ENCODE assay signal across 18 cellular contexts in the genomic region with DNA sequence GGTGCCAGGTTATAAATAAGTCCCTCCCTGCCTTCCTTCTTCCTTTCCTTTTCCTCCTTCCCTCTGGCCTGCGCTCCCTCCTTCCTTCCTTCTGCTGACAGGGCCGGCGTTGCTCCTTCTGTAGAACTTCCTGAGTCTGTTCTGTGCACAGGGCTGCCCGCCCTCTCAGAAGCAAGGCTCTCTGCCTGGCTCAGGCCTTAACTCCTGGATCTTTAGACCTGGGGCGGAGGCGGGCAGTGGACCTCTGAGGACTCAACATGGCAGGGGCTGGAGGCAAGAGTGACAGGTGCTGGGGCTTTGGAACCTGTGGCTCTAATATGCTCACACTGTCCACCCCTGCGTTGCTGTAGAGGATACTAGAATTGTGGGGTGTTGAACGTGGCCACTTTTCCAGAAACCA.
A peak's percentile ranks its signal among the peaks of the same experiment; 100 is the strongest.
DNase-seq lines count a peak whose midpoint lies in the region; ATAC-seq and TF ChIP-seq lines count a peak whose summit lies in the region.
"Had no signal": no experiment of that assay in that cellular context is flagged by ENCODE, and none has a peak within 500 bp of the region (broad histone marks: within the 10 kb centered on the region; RNA-seq: fewer than 3 reads in every experiment).

No MANE protein-coding gene starts in this region.

- peak overlapping the region; percentile 4 for H3K27ac ChIP-seq in psoas muscle
- H3K27ac ChIP-seq in CD8-positive, alpha-beta memory T cell (ENCODE audit: low read depth, low read length) = no peak overlapping the region
- H3K27ac ChIP-seq: BLaER1 treated with 17β-estradiol and CSF1 and Interleukin-3, amounts not matched to agents 10 nM and 100 nM; GM23248 had no signal

- no peak for TF ChIP-seq POLR2A in GM18505 (IDR thresholded peaks at IDR 0.05; ENCODE audit: borderline replicate concordance, extremely low read depth, insufficient read depth, insufficient read length)

- intact Hi-C loops in psoas muscle (cut with DNase I) = no loop called here

- no peaks in the 10 kb centered on the region for H3K27me3 ChIP-seq in psoas muscle (ENCODE audit: insufficient read depth in 3 of 3, low read length in 2 of 3)
- no peaks in the 10 kb centered on the region for H3K27me3 ChIP-seq in CD8-positive, alpha-beta memory T cell (ENCODE audit: insufficient read depth, low read length, poor library complexity, severe bottlenecking)
- H3K27me3 ChIP-seq: BLaER1 treated with 17β-estradiol and CSF1 and Interleukin-3, amounts not matched to agents 10 nM and 100 nM had no signal

- peak; percentile 26 for DNase-seq in UCSD-AML1 (lab: John Stamatoyannopoulos, UW; ENCODE audit: unreplicated experiment)
- DNase-seq in chondrocyte (ENCODE audit: low spot score) = peak; percentile 57
- DNase-seq in psoas muscle = no peak
- DNase-seq in CD8-positive, alpha-beta memory T cell = no peak
- DNase-seq in A172 (ENCODE audit: low spot score) = no peak
- DNase-seq: Calu3; CD4-positive, alpha-beta T cell; COR-L47; DMS53; DMS79 treated with DMSO at 0.1 percent for 48 hours; GF-D8; GM23248; H9 had no signal

- no peaks in the 10 kb centered on the region for H3K4me1 ChIP-seq in psoas muscle
- no peaks in the 10 kb centered on the region for H3K4me1 ChIP-seq in CD8-positive, alpha-beta memory T cell (ENCODE audit: insufficient read depth, low read length)

- WGBS in psoas muscle, 3 donors = 72 to 78% (median 74%) methylated on average over 8 of the region's 8 CpGs

- no peak overlapping the region for H3K27ac Mint-ChIP-seq in chondrocyte (ENCODE audit: unreplicated experiment)
- H3K27ac Mint-ChIP-seq in CD8-positive, alpha-beta memory T cell = peak overlapping the region in 1 of 8 donors; percentile 41
- H3K27ac Mint-ChIP-seq: B cell; CD4-positive, alpha-beta T cell had no signal

- H3K9me3 Mint-ChIP-seq in chondrocyte (ENCODE audit: low read depth) = no peaks in the 10 kb centered on the region
- H3K9me3 Mint-ChIP-seq in CD8-positive, alpha-beta memory T cell = no peaks in the 10 kb centered on the region
- H3K9me3 Mint-ChIP-seq: CD14-positive monocyte; CD4-positive, alpha-beta T cell; H9 had no signal

- H3K36me3 ChIP-seq in psoas muscle (ENCODE audit: insufficient read depth in 1 of 2, low read depth in 1 of 2) = no peaks in the 10 kb centered on the region
- no peaks in the 10 kb centered on the region for H3K36me3 ChIP-seq in CD8-positive, alpha-beta memory T cell (ENCODE audit: insufficient read depth, low read length)

- H3K36me3 Mint-ChIP-seq in chondrocyte (ENCODE audit: low read depth) = no peaks in the 10 kb centered on the region
- H3K36me3 Mint-ChIP-seq in CD8-positive, alpha-beta memory T cell = no peaks in the 10 kb centered on the region
- H3K36me3 Mint-ChIP-seq: CD14-positive monocyte had no signal

- no peak for ATAC-seq in psoas muscle
- no peak for ATAC-seq in GM18505 (IDR thresholded peaks at IDR 0.05; ENCODE audit: unreplicated experiment)
- ATAC-seq: HCT116 had no signal

- peaks cover 6% of the 10 kb centered on the region for H3K27me3 Mint-ChIP-seq in chondrocyte (ENCODE audit: low read depth)
- no peaks in the 10 kb centered on the region for H3K27me3 Mint-ChIP-seq in CD8-positive, alpha-beta memory T cell
- H3K27me3 Mint-ChIP-seq: B cell; CD4-positive, alpha-beta T cell had no signal

- POLR2A ChIA-PET in CD8-positive, alpha-beta memory T cell (lab: Charles Lee) = no interaction called here

- H3K9me3 ChIP-seq in psoas muscle = no peaks in the 10 kb centered on the region
- H3K9me3 ChIP-seq in CD8-positive, alpha-beta memory T cell (ENCODE audit: low read length) = no peaks in the 10 kb centered on the region
- H3K9me3 ChIP-seq: BLaER1 treated with 17β-estradiol and CSF1 and Interleukin-3, amounts not matched to agents 10 nM and 100 nM had no signal

- H3K4me3 ChIP-seq in psoas muscle = no peak overlapping the region
- H3K4me3 ChIP-seq in CD8-positive, alpha-beta memory T cell (ENCODE audit: low read length) = no peak overlapping the region
- H3K4me3 ChIP-seq: BLaER1 treated with 17β-estradiol and CSF1 and Interleukin-3, amounts not matched to agents 10 nM and 100 nM; GM23248 had no signal

- no peaks in the 10 kb centered on the region for H3K4me1 Mint-ChIP-seq in chondrocyte (ENCODE audit: low read depth)
- H3K4me1 Mint-ChIP-seq in CD8-positive, alpha-beta memory T cell = no peaks in the 10 kb centered on the region
- H3K4me1 Mint-ChIP-seq: B cell, CD14-positive monocyte had no signal

- CTCF ChIA-PET in CD8-positive, alpha-beta memory T cell (lab: Charles Lee) = no interaction called here

- no peak overlapping the region for H3K4me3 Mint-ChIP-seq in chondrocyte (ENCODE audit: unreplicated experiment)
- H3K4me3 Mint-ChIP-seq in CD8-positive, alpha-beta memory T cell = no peak overlapping the region
- H3K4me3 Mint-ChIP-seq: B cell; CD14-positive monocyte; CD4-positive, alpha-beta T cell; H9 had no signal

- no peak for TF ChIP-seq CTCF in chondrocyte (IDR thresholded peaks at IDR 0.05)
- no peak for TF ChIP-seq CTCF in psoas muscle (IDR thresholded peaks at IDR 0.05)

Comparison
In these comparisons a context has a peak if more than half of its experiments do, and no peak if none do; other contexts are left out.
1. DNase-seq: peak in UCSD-AML1 (single experiment) and chondrocyte (single experiment); none in psoas muscle (0 of 2), CD8-positive, alpha-beta memory T cell (0 of 5) and A172 (single experiment).